9 cellular contexts compared by ENCODE assay signal in genomic region chr19:13428352-13428751, GRCh38.
DNase-seq lines count a peak whose midpoint lies in the region; ATAC-seq and TF ChIP-seq lines count a peak whose summit lies in the region.
"Had no signal": no experiment of that assay in that cellular context is flagged by ENCODE, and none has a peak within 500 bp of the region (broad histone marks: within the 10 kb centered on the region; RNA-seq: fewer than 3 reads in every experiment).

No MANE protein-coding gene starts in this region.

- WGBS in endodermal cell (ENCODE audit: insufficient coverage in 1 of 2, insufficient read length in 1 of 2), 2 experiments = 70 to 71% methylated on average over 9 of the region's 9 CpGs

- H3K36me3 Mint-ChIP-seq in endodermal cell (ENCODE audit: low read depth) = no peaks in the 10 kb centered on the region
- H3K36me3 Mint-ChIP-seq in stimulated activated naive B cell treated with anti-CD40 and anti-IgM and Interleukin-4, amounts not matched to agents 10 μg/mL and 1 μg/mL and 100 μg/mL, for 72 hours = peaks cover 0 to 5% of the 10 kb centered on the region in 2 donors

- peak overlapping the region; percentile 50 for H3K27ac ChIP-seq in cardiac muscle cell
- H3K27ac ChIP-seq in endodermal cell (ENCODE audit: low read depth, low read length) = no peak overlapping the region
- H3K27ac ChIP-seq in tibial artery = no peak overlapping the region

- peaks cover 2% of the 10 kb centered on the region for H3K27me3 Mint-ChIP-seq in endodermal cell (ENCODE audit: insufficient read depth)
- H3K27me3 Mint-ChIP-seq in stimulated activated naive B cell treated with anti-CD40 and anti-IgM and Interleukin-4, amounts not matched to agents 10 μg/mL and 1 μg/mL and 100 μg/mL, for 72 hours = peaks cover 36 to 40% of the 10 kb centered on the region in 2 donors

- peak; percentile 74 for TF ChIP-seq CTCF in cardiac muscle cell (IDR thresholded peaks at IDR 0.05; ENCODE audit: low read depth, low read length)
- TF ChIP-seq CTCF in endodermal cell (conservative IDR thresholded peaks at IDR 0.05) = peak; percentile 77
- TF ChIP-seq CTCF in tibial artery (IDR thresholded peaks at IDR 0.05) = peak; percentile 9 to 13

- ATAC-seq in stimulated activated naive B cell treated with anti-CD40 and anti-IgM and Interleukin-4, amounts not matched to agents 10 μg/mL and 1 μg/mL and 100 μg/mL, for 72 hours (replicated peaks) = no peak

- peaks cover 13% of the 10 kb centered on the region for H3K9me3 Mint-ChIP-seq in endodermal cell
- peaks cover 6 to 10% of the 10 kb centered on the region in 2 donors for H3K9me3 Mint-ChIP-seq in stimulated activated naive B cell treated with anti-CD40 and anti-IgM and Interleukin-4, amounts not matched to agents 10 μg/mL and 1 μg/mL and 100 μg/mL, for 72 hours

- H3K4me3 ChIP-seq in cardiac muscle cell (no peak overlapping the region), endodermal cell (ENCODE audit: low read length) (no peak overlapping the region), tibial artery (no peak overlapping the region)

- H3K4me1 Mint-ChIP-seq in endodermal cell = no peaks in the 10 kb centered on the region
- no peaks in the 10 kb centered on the region for H3K4me1 Mint-ChIP-seq in stimulated activated naive B cell treated with anti-CD40 and anti-IgM and Interleukin-4, amounts not matched to agents 10 μg/mL and 1 μg/mL and 100 μg/mL, for 72 hours

- intact Hi-C loops in cardiac septum (cut with DNase I) = no loop called here
- intact Hi-C loops in tibial artery (cut with DNase I; ENCODE audit: low total_unique reads) = no loop called here

- H3K9ac ChIP-seq in endodermal cell (ENCODE audit: extremely low read depth, low read length, poor library complexity, severe bottlenecking) = no peak overlapping the region

- H3K4me1 ChIP-seq in cardiac muscle cell (ENCODE audit: low read depth) = peaks cover 12% of the 10 kb centered on the region
- no peaks in the 10 kb centered on the region for H3K4me1 ChIP-seq in endodermal cell (ENCODE audit: control insufficient read depth, insufficient read depth, low read length)
- H3K4me1 ChIP-seq in tibial artery = no peaks in the 10 kb centered on the region

- H3K27me3 ChIP-seq in cardiac muscle cell (no peaks in the 10 kb centered on the region), endodermal cell (ENCODE audit: control insufficient read depth, insufficient read depth, low read length, poor library complexity, severe bottlenecking) (no peaks in the 10 kb centered on the region), tibial artery (no peaks in the 10 kb centered on the region)

- no peak overlapping the region for H3K27ac Mint-ChIP-seq in endodermal cell
- no peak overlapping the region for H3K27ac Mint-ChIP-seq in stimulated activated naive B cell treated with anti-CD40 and anti-IgM and Interleukin-4, amounts not matched to agents 10 μg/mL and 1 μg/mL and 100 μg/mL, for 72 hours

- H3K9me3 ChIP-seq in cardiac muscle cell (ENCODE audit: low read depth) (no peaks in the 10 kb centered on the region), endodermal cell (ENCODE audit: control insufficient read depth, low read length) (no peaks in the 10 kb centered on the region), tibial artery (peaks cover 0 to 16% (median 13%) of the 10 kb centered on the region in 3 donors)

- no peaks in the 10 kb centered on the region for H3K36me3 ChIP-seq in cardiac muscle cell
- no peaks in the 10 kb centered on the region for H3K36me3 ChIP-seq in endodermal cell (ENCODE audit: control insufficient read depth, insufficient read depth, low read length)
- no peaks in the 10 kb centered on the region for H3K36me3 ChIP-seq in tibial artery

- DNase-seq in cardiac muscle cell (ENCODE audit: low read depth in 1 of 2, low spot score in 1 of 2) (peak; percentile 17 to 58), cardiac septum (ENCODE audit: low spot score) (no peak), NCI-H69 (lab: John Stamatoyannopoulos, UW) (peak; percentile 54), endodermal cell (peak; percentile 63), tibial artery (no peak), superior temporal gyrus (ENCODE audit: extremely low spot score) (no peak), midbrain (lab: John Stamatoyannopoulos, UW) (no peak)
- no peak for DNase-seq in stimulated activated naive B cell treated with anti-CD40 and anti-IgM and Interleukin-4, amounts not matched to agents 10 μg/mL and 1 μg/mL and 100 μg/mL, for 72 hours
- DNase-seq: naive B cell had no signal

- H3K4me3 Mint-ChIP-seq in endodermal cell = no peak overlapping the region
- H3K4me3 Mint-ChIP-seq in stimulated activated naive B cell treated with anti-CD40 and anti-IgM and Interleukin-4, amounts not matched to agents 10 μg/mL and 1 μg/mL and 100 μg/mL, for 72 hours = no peak overlapping the region
- H3K4me3 Mint-ChIP-seq: naive B cell had no signal

Comparison
In these comparisons a context has a peak if more than half of its experiments do, and no peak if none do; other contexts are left out.
1. DNase-seq: peak in cardiac muscle cell (2 of 2), NCI-H69 (single experiment) and endodermal cell (single experiment); none in cardiac septum (single experiment), tibial artery (0 of 2), superior temporal gyrus (single experiment), midbrain (single experiment) and stimulated activated naive B cell treated with anti-CD40 and anti-IgM and Interleukin-4, amounts not matched to agents 10 μg/mL and 1 μg/mL and 100 μg/mL, for 72 hours (single experiment).
2. CTCF ChIP-seq: peak in every context shown above with its lines; median percentile 77 in endodermal cell; 74 in cardiac muscle cell; 11 in tibial artery.